8 cellular contexts compared by ENCODE assay signal in the genomic region with DNA sequence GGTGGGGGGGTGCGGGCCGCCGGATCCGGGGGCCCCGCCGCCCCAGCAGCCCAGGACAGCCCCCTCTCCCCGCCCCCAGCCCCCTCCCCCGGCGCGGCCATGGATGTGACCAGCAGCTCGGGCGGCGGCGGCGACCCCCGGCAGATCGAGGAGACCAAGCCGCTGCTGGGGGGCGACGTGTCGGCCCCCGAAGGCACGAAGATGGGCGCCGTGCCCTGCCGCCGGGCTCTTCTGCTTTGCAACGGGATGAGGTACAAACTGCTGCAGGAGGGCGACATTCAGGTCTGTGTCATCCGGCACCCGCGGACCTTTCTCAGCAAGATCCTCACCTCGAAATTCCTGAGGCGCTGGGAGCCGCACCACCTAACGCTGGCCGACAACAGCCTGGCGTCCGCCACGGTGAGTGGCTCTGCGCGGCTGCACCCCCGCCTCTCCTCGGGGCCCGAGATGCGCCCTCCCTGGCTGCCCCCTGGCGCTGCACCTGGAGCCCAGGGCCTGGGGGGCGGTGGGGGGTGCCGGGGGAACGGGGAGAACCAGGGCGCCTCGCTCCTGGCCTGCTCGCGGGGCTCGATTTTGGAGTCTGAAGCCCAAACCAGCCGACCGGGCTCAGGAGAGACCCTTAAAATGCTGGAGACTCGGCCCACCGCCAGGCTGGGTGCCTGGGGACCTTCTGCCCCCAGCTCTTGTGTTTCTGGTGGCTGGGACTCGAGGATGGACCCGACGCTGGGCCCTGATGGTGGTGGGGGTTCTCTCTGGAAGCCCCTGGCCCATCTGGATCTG.
A peak's percentile ranks its signal among the peaks of the same experiment; 100 is the strongest.
DNase-seq lines count a peak whose midpoint lies in the region; TF ChIP-seq lines count a peak whose summit lies in the region.

No MANE protein-coding gene starts in this region.

- peaks cover 29% of the 10 kb centered on the region for H3K4me1 ChIP-seq in iPS-18a (ENCODE audit: control insufficient read depth, low read depth, low read length)

- H3K36me3 ChIP-seq in iPS-18a (ENCODE audit: control insufficient read depth, low read depth, low read length): no peaks in the 10 kb centered on the region

- POLR2A ChIA-PET in RWPE1 (lab: Yijun Ruan, JAX; ENCODE audit: low non-redundant PET): no interaction called here

- TF ChIP-seq CTCF in HFF-Myc (IDR thresholded peaks at IDR 0.05; ENCODE audit: low read depth, low read length, missing control alignments): no peak
- no peak for TF ChIP-seq CTCF in RWPE1 (conservative IDR thresholded peaks at IDR 0.05; ENCODE audit: low read depth)
- TF ChIP-seq CTCF in astrocyte of the cerebellum (IDR thresholded peaks at IDR 0.05; ENCODE audit: low read depth, low read length, missing control alignments): no peak

- CTCF ChIA-PET in RWPE1 (lab: Yijun Ruan, JAX): no interaction called here

- DNase-seq in NCI-H1092 treated with DMSO at 0.1 percent for 48 hours (lab: John Stamatoyannopoulos, UW): peak; percentile 42
- no peak for DNase-seq in NCI-H1092 (lab: John Stamatoyannopoulos, UW)
- no peak for DNase-seq in HFF-Myc (ENCODE audit: extremely low read depth, low read depth)
- DNase-seq in RWPE1 (ENCODE audit: low spot score): peak; percentile 42
- DNase-seq in astrocyte of the cerebellum (ENCODE audit: low read depth): no peak
- DNase-seq in amniotic stem cell (lab: John Stamatoyannopoulos, UW): no peak

- H3K27ac ChIP-seq in RWPE1 (peak overlapping the region; percentile 92), iPS-18a (ENCODE audit: low read length) (no peak overlapping the region), skin epidermis (peak overlapping the region; percentile 76 to 98 (median 93))

- H3K4me3 ChIP-seq in HFF-Myc (replicated peaks; ENCODE audit: low read depth, low read length) (peak overlapping the region; percentile 92), astrocyte of the cerebellum (ENCODE audit: low read depth, low read length) (peak overlapping the region; percentile 86), iPS-18a (ENCODE audit: low read length) (peak overlapping the region; percentile 64), skin epidermis (peak overlapping the region; percentile 59 to 94 (median 84))

- H3K9me3 ChIP-seq in iPS-18a (ENCODE audit: control insufficient read depth, low read depth, low read length): no peaks in the 10 kb centered on the region

- in situ Hi-C loops in astrocyte of the cerebellum (cut with HindIII; ENCODE audit: low sequenced_read_pairs): no loop called here

- H3K9ac ChIP-seq in iPS-18a (ENCODE audit: low read length): peak overlapping the region; percentile 75

- peaks cover 5% of the 10 kb centered on the region for H3K27me3 ChIP-seq in iPS-18a (ENCODE audit: control insufficient read depth, insufficient read depth, low read length)

Comparison
In these comparisons a context has a peak if more than half of its experiments do, and no peak if none do; other contexts are left out.
1. DNase-seq: peak in NCI-H1092 treated with DMSO at 0.1 percent for 48 hours (single experiment) and RWPE1 (single experiment); none in NCI-H1092 (single experiment), HFF-Myc (single experiment), astrocyte of the cerebellum (single experiment) and amniotic stem cell (single experiment).
2. Peak in every context shown above with its lines, with median percentiles within 50 percentile points of each other: H3K4me3 ChIP-seq.